Comparison of ENCODE assay signal across 8 cellular contexts in the genomic region with DNA sequence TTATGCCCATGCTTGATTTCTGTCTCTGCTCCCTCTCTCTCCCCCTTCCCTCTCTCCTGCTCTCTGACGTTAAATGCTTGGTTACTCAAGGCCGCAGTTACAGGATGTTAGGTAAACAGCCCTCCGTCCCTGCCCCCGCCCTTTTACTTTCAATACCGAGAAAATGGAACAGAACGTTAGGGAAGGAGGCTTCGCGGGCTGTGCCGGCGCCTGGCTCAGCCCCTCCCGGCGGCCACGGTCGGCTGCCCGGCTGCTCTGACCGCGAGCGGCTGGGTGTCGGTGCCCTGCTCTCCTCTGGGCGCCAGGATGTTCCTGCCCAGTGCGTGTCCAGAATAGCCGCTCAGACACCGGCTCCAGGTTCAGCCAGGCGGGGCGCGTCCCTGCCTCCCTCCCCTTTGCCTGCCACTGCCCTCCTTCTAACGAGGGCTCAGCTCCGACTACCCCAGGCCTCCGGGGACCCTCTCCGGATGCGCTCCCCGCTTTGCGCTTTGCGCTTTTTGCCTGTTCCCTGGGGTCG.
A peak's percentile ranks its signal among the peaks of the same experiment; 100 is the strongest.
DNase-seq lines count a peak whose midpoint lies in the region; ATAC-seq and TF ChIP-seq lines count a peak whose summit lies in the region.

No MANE protein-coding gene starts in this region.

- DNase-seq in GF-D8 (lab: John Stamatoyannopoulos, UW) (peak; percentile 77), KBM-7 (peak; percentile 93), UCSD-AML1 (lab: John Stamatoyannopoulos, UW; ENCODE audit: unreplicated experiment) (peak; percentile 37), left ventricle myocardium inferior (no peak), sciatic nerve (ENCODE audit: low spot score) (no peak), NCI-H345 (lab: John Stamatoyannopoulos, UW) (no peak), mesenteric fat pad (ENCODE audit: low spot score) (no peak)

- H3K27me3 ChIP-seq in left ventricle myocardium inferior (ENCODE audit: low read depth) = peaks cover 66% of the 10 kb centered on the region

- H3K36me3 ChIP-seq in left ventricle myocardium inferior = no peaks in the 10 kb centered on the region

- H3K4me3 ChIP-seq in left ventricle myocardium inferior = peak overlapping the region; percentile 47

- peak; percentile 84 for ATAC-seq in GM21447 (IDR thresholded peaks at IDR 0.05; ENCODE audit: unreplicated experiment)
- peak; percentile 68 for ATAC-seq in sciatic nerve

- intact Hi-C loops in left ventricle myocardium inferior (cut with micrococcal nuclease) (no loop called here), sciatic nerve (cut with DNase I) (no loop called here)

- no peaks in the 10 kb centered on the region for H3K9me3 ChIP-seq in left ventricle myocardium inferior (replicated peaks)

- in situ Hi-C loops in KBM-7 (cut with MboI; ENCODE audit: low pct_unique_long_range_greater_than_20kb, low sequenced_read_pairs) = no loop called here

- peaks cover 7% of the 10 kb centered on the region for H3K4me1 ChIP-seq in left ventricle myocardium inferior

- no peak overlapping the region for H3K27ac ChIP-seq in left ventricle myocardium inferior (replicated peaks)

- no peak for TF ChIP-seq CTCF in left ventricle myocardium inferior (IDR thresholded peaks at IDR 0.05; ENCODE audit: borderline replicate concordance)

Comparison
In these comparisons a context has a peak if more than half of its experiments do, and no peak if none do; other contexts are left out.
1. DNase-seq: peak in GF-D8 (single experiment), KBM-7 (single experiment) and UCSD-AML1 (single experiment); none in left ventricle myocardium inferior (single experiment), sciatic nerve (single experiment), NCI-H345 (single experiment) and mesenteric fat pad (single experiment).